In the genomic region with DNA sequence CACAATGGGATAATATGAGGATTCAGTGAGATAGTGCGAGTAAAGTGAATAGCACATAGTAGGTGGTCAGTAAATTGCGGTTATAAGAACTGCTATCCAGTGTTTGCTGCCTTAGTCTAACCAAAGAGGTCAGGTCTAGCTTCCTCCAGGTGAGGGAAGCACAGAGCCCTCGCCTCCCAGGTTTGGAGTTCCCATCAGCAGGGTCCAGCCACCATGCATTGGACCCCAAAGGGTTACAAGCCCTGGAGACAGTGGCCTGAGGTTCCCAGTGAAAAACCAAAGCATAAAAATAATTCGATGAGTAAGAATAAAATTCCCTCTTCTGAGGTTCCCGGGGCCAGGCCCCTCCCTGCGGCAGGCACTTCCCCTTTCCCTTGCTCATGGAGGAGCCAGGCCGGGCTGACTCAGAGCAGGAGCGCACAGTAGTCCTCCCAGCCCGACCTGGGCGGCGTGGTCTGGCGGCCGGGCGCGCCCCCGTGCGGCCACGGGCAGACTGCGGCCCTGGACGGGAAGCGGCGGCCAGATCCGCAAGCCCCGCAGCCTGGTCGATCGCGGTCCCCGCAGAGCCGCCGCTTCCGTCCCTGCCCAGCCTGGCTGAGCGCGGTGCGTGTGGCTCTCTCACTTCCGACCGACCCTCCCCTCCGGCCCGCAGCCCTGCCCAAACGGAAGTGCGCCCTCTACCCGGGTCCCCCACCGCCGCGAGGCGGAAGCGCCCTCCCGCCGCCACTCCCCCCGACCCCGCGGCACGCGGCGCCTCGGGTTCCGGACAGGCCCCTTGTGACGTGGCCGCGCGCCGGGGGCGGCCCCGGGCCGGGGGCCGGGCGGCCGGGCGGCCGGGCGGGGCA, we compare ENCODE assay signal across 8 cellular contexts.
DNase-seq lines count a peak whose midpoint lies in the region; TF ChIP-seq lines count a peak whose summit lies in the region.

Gene SLC39A13, plus strand, starts transcription at position 845 of the 845 bp plus-strand sequence. CDS start 1,505 bp downstream, outside the sequence.

- peak; percentile 100 for TF ChIP-seq CTCF in GM20000 (IDR thresholded peaks at IDR 0.05; ENCODE audit: extremely low read depth, missing control alignments)

- DNase-seq in COLO829 (ENCODE audit: low spot score) (peak; percentile 94), GM20000 (ENCODE audit: low spot score) (peak; percentile 99), HS-5 (ENCODE audit: low read depth) (peak; percentile 84), medulla oblongata (ENCODE audit: extremely low spot score) (peak; percentile 95)
- DNase-seq in NK-92 treated with Interleukin-12 subunit alpha and Interleukin-12 subunit beta, amount 100 ng/mL, for 24 hours (lab: John Stamatoyannopoulos, UW): peak; percentile 94
- peak; percentile 98 for DNase-seq in activated CD8-positive, alpha-beta memory T cell treated with anti-CD3 and anti-CD28 coated beads for 24 hours
- DNase-seq in effector CD4-positive, alpha-beta T cell: peak; percentile 85
- DNase-seq in stimulated activated CD4-positive, alpha-beta T cell treated with anti-CD3 and anti-CD28 coated beads, TNF-alpha, amount 100 ng/mL, for 48 hours (ENCODE audit: low read depth in 3 of 3): peak; percentile 88 to 90 (median 89)

Comparison
In these comparisons a context has a peak if more than half of its experiments do, and no peak if none do; other contexts are left out.
1. Peak in every context shown above with its lines: DNase-seq.